Comparison of ENCODE assay signal across 24 cellular contexts in the genomic region with DNA sequence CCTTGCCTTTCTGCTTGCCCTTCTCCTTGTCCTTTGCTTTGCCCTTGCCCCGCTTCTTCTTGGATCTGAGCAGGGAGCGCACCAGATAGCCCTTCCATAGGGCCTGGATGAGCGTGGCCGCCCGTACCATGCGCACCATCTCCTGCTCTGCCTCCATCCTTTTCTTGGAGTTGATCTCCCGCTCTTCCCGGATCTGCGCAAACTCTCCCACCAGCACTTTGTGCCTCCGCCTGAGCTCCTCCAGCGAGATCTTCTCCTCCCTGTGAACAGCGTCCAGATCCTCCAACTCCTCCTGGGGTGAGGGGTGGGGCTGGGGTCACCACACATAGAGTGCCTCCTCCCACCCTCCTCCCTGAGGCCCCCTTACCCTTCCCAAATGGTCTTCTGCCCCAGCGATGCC. TPM values are rescaled to one million over a fixed set of nuclear protein-coding genes. Genes with fewer than 3 reads are reported as not detected.
DNase-seq lines count a peak whose midpoint lies in the region; ATAC-seq and TF ChIP-seq lines count a peak whose summit lies in the region.
"Had no signal": no experiment of that assay in that cellular context is flagged by ENCODE, and none has a peak within 500 bp of the region (broad histone marks: within the 10 kb centered on the region; RNA-seq: fewer than 3 reads in every experiment).

No MANE protein-coding gene starts in this region.

- peak overlapping the region in 4 of 5 experiments; percentile 10 to 91 (median 82) for H3K27ac Mint-ChIP-seq in brain
- H3K27ac Mint-ChIP-seq: activated CD4-positive, alpha-beta T cell treated with anti-CD3 and anti-CD28 coated beads, Interleukin-2, amount 10 ng/mL, durations not matched to agents 24 days and 14 days; T-helper 17 cell had no signal

- DNase-seq in cardiac muscle cell (ENCODE audit: low read depth in 1 of 2, low spot score in 1 of 2) (no peak), right atrium auricular region (ENCODE audit: low spot score) (no peak), osteoblast (ENCODE audit: insufficient read length, low spot score, missing footprints) (no peak), OCI-M2 (lab: John Stamatoyannopoulos, UW; ENCODE audit: unreplicated experiment) (no peak), DMS53 treated with DMSO at 0.1 percent for 48 hours (lab: John Stamatoyannopoulos, UW; ENCODE audit: unreplicated experiment) (no peak), retina (no peak)
- DNase-seq: activated CD4-positive, alpha-beta T cell treated with anti-CD3 and anti-CD28 coated beads, Interleukin-2, amount 10 ng/mL, durations not matched to agents 24 days and 14 days; activated gamma-delta T cell; dorsolateral prefrontal cortex; GOT3; Karpas-422; NCI-H1694; NCI-H526 treated with DMSO at 0.1 percent for 48 hours; psoas muscle; SIG-M5; stimulated activated CD4-positive, alpha-beta T cell treated with anti-CD3 and anti-CD28 coated beads, Interleukin-4, amount 100 ng/mL, for 1 hour; stimulated activated naive CD4-positive, alpha-beta T cell treated with Interleukin-2 at 50 U/mL for 16 hours; T-helper 17 cell had no signal

- no peak overlapping the region for H3K4me2 ChIP-seq in osteoblast (ENCODE audit: insufficient read depth, low read length)
- H3K4me2 ChIP-seq: BLaER1 had no signal

- H3K9me3 ChIP-seq in cardiac muscle cell (ENCODE audit: low read depth): no peaks in the 10 kb centered on the region
- no peaks in the 10 kb centered on the region for H3K9me3 ChIP-seq in right atrium auricular region
- H3K9me3 ChIP-seq in osteoblast (ENCODE audit: low read depth, low read length): no peaks in the 10 kb centered on the region
- H3K9me3 ChIP-seq: BLaER1, psoas muscle had no signal

- H2AFZ ChIP-seq in osteoblast (ENCODE audit: low read length): no peak overlapping the region

- H3K4me1 Mint-ChIP-seq in brain: peaks cover 33% of the 10 kb centered on the region

- H3K27ac ChIP-seq in cardiac muscle cell (peak overlapping the region; percentile 62), right atrium auricular region (no peak overlapping the region), osteoblast (ENCODE audit: low read depth, low read length) (peak overlapping the region; percentile 89)
- H3K27ac ChIP-seq: BLaER1, epithelial cell of prostate had no signal

- no peaks in the 10 kb centered on the region for H3K9me3 Mint-ChIP-seq in brain
- H3K9me3 Mint-ChIP-seq: activated CD4-positive, alpha-beta T cell treated with anti-CD3 and anti-CD28 coated beads, Interleukin-2, amount 10 ng/mL, durations not matched to agents 24 days and 14 days; natural killer cell treated with Interleukin-12 subunit alpha and Interleukin-12 subunit beta and Interleukin-15 and Interleukin-18, amount 100 ng/mL, for 72 hours had no signal

- H3K4me3 Mint-ChIP-seq in brain: no peak overlapping the region
- H3K4me3 Mint-ChIP-seq: activated CD4-positive, alpha-beta T cell treated with anti-CD3 and anti-CD28 coated beads, Interleukin-2, amount 10 ng/mL, durations not matched to agents 24 days and 14 days; natural killer cell treated with Interleukin-12 subunit alpha and Interleukin-12 subunit beta and Interleukin-15 and Interleukin-18, amount 100 ng/mL, for 72 hours; T-helper 17 cell had no signal

- H3K36me3 ChIP-seq in cardiac muscle cell: no peaks in the 10 kb centered on the region
- peaks cover 11% of the 10 kb centered on the region for H3K36me3 ChIP-seq in right atrium auricular region
- H3K36me3 ChIP-seq in osteoblast (ENCODE audit: insufficient read depth, low read length): peaks cover 7% of the 10 kb centered on the region

- TF ChIP-seq CTCF in cardiac muscle cell (IDR thresholded peaks at IDR 0.05; ENCODE audit: low read depth, low read length) (no peak), right atrium auricular region (IDR thresholded peaks at IDR 0.05) (no peak), brain (conservative IDR thresholded peaks at IDR 0.05) (no peak), osteoblast (IDR thresholded peaks at IDR 0.05; ENCODE audit: extremely low read depth, low read depth, low read length) (no peak)

- H3K27me3 ChIP-seq in cardiac muscle cell: no peaks in the 10 kb centered on the region
- no peaks in the 10 kb centered on the region for H3K27me3 ChIP-seq in right atrium auricular region
- H3K27me3 ChIP-seq in osteoblast (ENCODE audit: insufficient read depth, low read length): no peaks in the 10 kb centered on the region
- H3K27me3 ChIP-seq: BLaER1, dorsolateral prefrontal cortex had no signal

- peaks cover 12% of the 10 kb centered on the region for H3K36me3 Mint-ChIP-seq in brain
- H3K36me3 Mint-ChIP-seq: natural killer cell treated with Interleukin-12 subunit alpha and Interleukin-12 subunit beta and Interleukin-15 and Interleukin-18, amount 100 ng/mL, for 72 hours had no signal

- no peaks in the 10 kb centered on the region for H3K4me1 ChIP-seq in cardiac muscle cell (ENCODE audit: low read depth)
- H3K4me1 ChIP-seq in right atrium auricular region: peaks cover 0 to 17% of the 10 kb centered on the region in 2 donors
- peaks cover 25% of the 10 kb centered on the region for H3K4me1 ChIP-seq in osteoblast (ENCODE audit: insufficient read depth, low read length)

- H3K4me3 ChIP-seq in cardiac muscle cell (no peak overlapping the region), right atrium auricular region (no peak overlapping the region), osteoblast (ENCODE audit: insufficient read depth, low read length) (no peak overlapping the region)
- H3K4me3 ChIP-seq: BLaER1, dorsolateral prefrontal cortex, psoas muscle had no signal

- H3K27me3 Mint-ChIP-seq in brain: peaks cover 6% of the 10 kb centered on the region
- H3K27me3 Mint-ChIP-seq: activated CD4-positive, alpha-beta T cell treated with anti-CD3 and anti-CD28 coated beads, Interleukin-2, amount 10 ng/mL, durations not matched to agents 24 days and 14 days; natural killer cell treated with Interleukin-12 subunit alpha and Interleukin-12 subunit beta and Interleukin-15 and Interleukin-18, amount 100 ng/mL, for 72 hours; T-helper 17 cell had no signal

- no peaks in the 10 kb centered on the region for H3K79me2 ChIP-seq in osteoblast (ENCODE audit: insufficient read depth, low read length)

- no peak for ATAC-seq in GM19023 (IDR thresholded peaks at IDR 0.05; ENCODE audit: unreplicated experiment)
- ATAC-seq: natural killer cell treated with Interleukin-12 subunit alpha and Interleukin-12 subunit beta and Interleukin-15 and Interleukin-18, amount 100 ng/mL, for 72 hours; T-helper 17 cell had no signal

- no peaks in the 10 kb centered on the region for H4K20me1 ChIP-seq in osteoblast (ENCODE audit: insufficient read depth, low read length)

RNA-seq across cellular contexts. Expression of gene RITA1, which starts 10.1 kb away (rescaled TPM):
- total RNA-seq in cardiac muscle cell: 40.7 and 44.4 TPM in 2 replicates
- polyA plus RNA-seq in cardiac muscle cell: 36.1 and 39.7 TPM in 2 replicates
- 10 to 100 TPM; 18.2 to 25.4 TPM for total RNA-seq in right atrium auricular region
- 29.7 TPM for polyA plus RNA-seq in brain (ENCODE audit: insufficient read depth, low read depth, low replicate concordance)
- total RNA-seq in osteoblast: 20.0 and 22.4 TPM in 2 replicates

RNA-seq across cellular contexts. Expression of gene DDX54, which starts 10.3 kb away (rescaled TPM):
- total RNA-seq in cardiac muscle cell (72.6 and 148 TPM in 2 replicates), right atrium auricular region (10 to 100 TPM; 35.1 to 38.0 TPM), osteoblast (40.2 and 49.5 TPM in 2 replicates)
- polyA plus RNA-seq in cardiac muscle cell (49.2 and 59.7 TPM in 2 replicates), brain (ENCODE audit: insufficient read depth, low read depth, low replicate concordance) (41.9 TPM)

RNA-seq across cellular contexts. Expression of gene TPCN1, which starts 25.7 kb away (rescaled TPM):
- total RNA-seq in cardiac muscle cell: 11.1 and 24.2 TPM in 2 replicates
- polyA plus RNA-seq in cardiac muscle cell: 13.4 and 31.1 TPM in 2 replicates
- total RNA-seq in right atrium auricular region: 10 to 100 TPM; 57.3 to 58.7 TPM
- 16.1 TPM for polyA plus RNA-seq in brain (ENCODE audit: insufficient read depth, low read depth, low replicate concordance)
- total RNA-seq in osteoblast: 25.7 and 28.9 TPM in 2 replicates

RNA-seq across cellular contexts. Expression of gene CFAP73, which starts 46.1 kb away (rescaled TPM):
- not detected in 2 replicates for total RNA-seq in cardiac muscle cell
- polyA plus RNA-seq in cardiac muscle cell: not detected in 2 replicates
- not detected for total RNA-seq in right atrium auricular region
- polyA plus RNA-seq in brain (ENCODE audit: insufficient read depth, low read depth, low replicate concordance): not detected
- total RNA-seq in osteoblast: not detected in 2 replicates
- total RNA-seq: activated CD4-positive, alpha-beta T cell treated with anti-CD3 and anti-CD28 coated beads, Interleukin-2, amount 10 ng/mL, durations not matched to agents 24 days and 14 days; left lobe of liver; psoas muscle; T-helper 17 cell had no signal

Comparison
In these comparisons a context has a peak if more than half of its experiments do, and no peak if none do; other contexts are left out.
1. H3K27ac ChIP-seq: peak in cardiac muscle cell (single experiment) and osteoblast (single experiment); none in right atrium auricular region (0 of 2).